8 cellular contexts compared by ENCODE assay signal in genomic region chr22:36327922-36328551, GRCh38. TPM values are rescaled to one million over a fixed set of nuclear protein-coding genes. Genes with fewer than 3 reads are reported as not detected.
DNase-seq lines count a peak whose midpoint lies in the region; ATAC-seq and TF ChIP-seq lines count a peak whose summit lies in the region.

No MANE protein-coding gene starts in this region.

- intact Hi-C loops in MCF 10A (cut with micrococcal nuclease) = loop anchor here (2.0 kb wide), 2 partner anchors 47 to 59 kb away; partner anchors contain the start of gene MYH9

- peaks cover 79% of the 10 kb centered on the region for H3K36me3 Mint-ChIP-seq in activated CD8-positive, alpha-beta memory T cell treated with anti-CD3 and anti-CD28 coated beads, Interleukin-2, amount 10 ng/mL, durations not matched to agents 7 days and 5 days
- H3K36me3 Mint-ChIP-seq in MCF 10A (ENCODE audit: insufficient read depth, unreplicated experiment) (peaks cover 94% of the 10 kb centered on the region), type B pancreatic cell (peaks cover 36% of the 10 kb centered on the region)

- peaks cover 72% of the 10 kb centered on the region for H3K4me1 Mint-ChIP-seq in activated CD8-positive, alpha-beta memory T cell treated with anti-CD3 and anti-CD28 coated beads, Interleukin-2, amount 10 ng/mL, durations not matched to agents 7 days and 5 days
- peaks cover 77% of the 10 kb centered on the region for H3K4me1 Mint-ChIP-seq in MCF 10A (ENCODE audit: insufficient read depth, unreplicated experiment)
- peaks cover 69% of the 10 kb centered on the region for H3K4me1 Mint-ChIP-seq in type B pancreatic cell (ENCODE audit: unreplicated experiment)

- CTCF ChIA-PET in activated CD8-positive, alpha-beta memory T cell treated with anti-CD3 and anti-CD28 coated beads, Interleukin-2, amount 10 ng/mL, durations not matched to agents 7 days and 5 days (lab: Charles Lee) = interaction anchor here (0.6 to 3.3 kb wide), 15 partner anchors 11 to 1315 kb away, joined by 3 to 30 read pairs (median 4); no protein-coding TSS in a partner anchor
- CTCF ChIA-PET in MCF 10A (lab: Yijun Ruan, JAX) = interaction anchor here (0.8 to 3.2 kb wide), 6 partner anchors 27 to 142 kb away, joined by 3 to 19 read pairs (median 4); no protein-coding TSS in a partner anchor

- POLR2A ChIA-PET in MCF 10A (lab: Yijun Ruan, JAX) = interaction anchor here (0.6 to 7.1 kb wide), 24 partner anchors 10 to 202 kb away, joined by 3 to 111 read pairs (median 4); partner anchors contain the start of genes FOXRED2 and MYH9

- H3K27me3 Mint-ChIP-seq in activated CD8-positive, alpha-beta memory T cell treated with anti-CD3 and anti-CD28 coated beads, Interleukin-2, amount 10 ng/mL, durations not matched to agents 7 days and 5 days = no peaks in the 10 kb centered on the region
- H3K27me3 Mint-ChIP-seq in MCF 10A (ENCODE audit: insufficient read depth, unreplicated experiment) (no peaks in the 10 kb centered on the region), type B pancreatic cell (no peaks in the 10 kb centered on the region)

- no peak for DNase-seq in activated CD8-positive, alpha-beta memory T cell treated with anti-CD3 and anti-CD28 coated beads, Interleukin-2, amount 10 ng/mL, durations not matched to agents 7 days and 5 days
- DNase-seq in activated CD8-positive, alpha-beta memory T cell treated with anti-CD3 and anti-CD28 coated beads, Interleukin-2, amount 50 U/mL, for 48 hours = no peak
- DNase-seq in MCF 10A (ENCODE audit: unreplicated experiment) (no peak), lung microvascular endothelial cell (ENCODE audit: low read depth in 2 of 2) (peak; percentile 59 to 68), type B pancreatic cell (ENCODE audit: extremely low spot score, unreplicated experiment) (no peak), cerebellar cortex (ENCODE audit: low spot score) (no peak), DMS53 (lab: John Stamatoyannopoulos, UW) (no peak)

- no TSS peak for BruUV-seq in MCF 10A (replicated peaks; lab: Mats Ljungman, UMichigan)

- H3K9me3 Mint-ChIP-seq in activated CD8-positive, alpha-beta memory T cell treated with anti-CD3 and anti-CD28 coated beads, Interleukin-2, amount 10 ng/mL, durations not matched to agents 7 days and 5 days (ENCODE audit: low read depth) = no peaks in the 10 kb centered on the region
- H3K9me3 Mint-ChIP-seq in MCF 10A (ENCODE audit: unreplicated experiment) (no peaks in the 10 kb centered on the region), type B pancreatic cell (no peaks in the 10 kb centered on the region)

- peak overlapping the region; percentile 99 for H3K27ac Mint-ChIP-seq in activated CD8-positive, alpha-beta memory T cell treated with anti-CD3 and anti-CD28 coated beads, Interleukin-2, amount 10 ng/mL, durations not matched to agents 7 days and 5 days
- H3K27ac Mint-ChIP-seq in MCF 10A (ENCODE audit: low read depth, unreplicated experiment) (peak overlapping the region; percentile 98), type B pancreatic cell (peak overlapping the region; percentile 100)

- no peak for ATAC-seq in activated CD8-positive, alpha-beta memory T cell treated with anti-CD3 and anti-CD28 coated beads, Interleukin-2, amount 10 ng/mL, durations not matched to agents 7 days and 5 days
- no peak for ATAC-seq in HG02885 (IDR thresholded peaks at IDR 0.05; ENCODE audit: poor library complexity, unreplicated experiment)

- TF ChIP-seq CTCF in MCF 10A (IDR thresholded peaks at IDR 0.05; ENCODE audit: unreplicated experiment) (no peak), type B pancreatic cell (conservative IDR thresholded peaks at IDR 0.05) (no peak)

- H3K4me3 Mint-ChIP-seq in activated CD8-positive, alpha-beta memory T cell treated with anti-CD3 and anti-CD28 coated beads, Interleukin-2, amount 10 ng/mL, durations not matched to agents 7 days and 5 days = peak overlapping the region; percentile 77
- H3K4me3 Mint-ChIP-seq in MCF 10A (ENCODE audit: unreplicated experiment) (peak overlapping the region; percentile 56), type B pancreatic cell (peak overlapping the region; percentile 61)

RNA-seq across cellular contexts. Expression of gene MYH9, which starts 59.7 kb away (rescaled TPM):
- total RNA-seq in activated CD8-positive, alpha-beta memory T cell treated with anti-CD3 and anti-CD28 coated beads, Interleukin-2, amount 10 ng/mL, durations not matched to agents 7 days and 5 days = 100 to 1,000 TPM; 695 to 913 TPM
- 643 and 653 TPM in 2 replicates for total RNA-seq in MCF 10A (2022)
- total RNA-seq in lung microvascular endothelial cell = 409 and 410 TPM in 2 replicates
- 277 and 364 TPM in 2 replicates for total RNA-seq in type B pancreatic cell (ENCODE audit: low replicate concordance)

Comparison
In these comparisons a context has a peak if more than half of its experiments do, and no peak if none do; other contexts are left out.
1. DNase-seq: peak in lung microvascular endothelial cell (2 of 2); none in activated CD8-positive, alpha-beta memory T cell treated with anti-CD3 and anti-CD28 coated beads, Interleukin-2, amount 10 ng/mL, durations not matched to agents 7 days and 5 days (single experiment), activated CD8-positive, alpha-beta memory T cell treated with anti-CD3 and anti-CD28 coated beads, Interleukin-2, amount 50 U/mL, for 48 hours (single experiment), MCF 10A (single experiment), type B pancreatic cell (single experiment), cerebellar cortex (single experiment) and DMS53 (single experiment).
2. Peak in every context shown above with its lines, with median percentiles within 50 percentile points of each other: H3K27ac Mint-ChIP-seq and H3K4me3 Mint-ChIP-seq.